25 cellular contexts compared by ENCODE assay signal in genomic region chr6:41162687-41163418, GRCh38. TPM values are rescaled to one million over a fixed set of nuclear protein-coding genes. Genes with fewer than 3 reads are reported as not detected.
A peak's percentile ranks its signal among the peaks of the same experiment; 100 is the strongest.
DNase-seq lines count a peak whose midpoint lies in the region; ATAC-seq and TF ChIP-seq lines count a peak whose summit lies in the region.
"Had no signal": no experiment of that assay in that cellular context is flagged by ENCODE, and none has a peak within 500 bp of the region (broad histone marks: within the 10 kb centered on the region; RNA-seq: fewer than 3 reads in every experiment).

Gene TREM2, minus strand, starts transcription at chr6:41163116. Its CDS starts 34 bp downstream, at chr6:41163082.

- no peaks in the 10 kb centered on the region for H4K20me1 ChIP-seq in GM23338 (replicated peaks; ENCODE audit: insufficient read depth)

- ATAC-seq in lower lobe of right lung (peak; percentile 34 to 53), upper lobe of left lung (ENCODE audit: low FRiP score in 2 of 2) (peak in 1 of 2 donors; percentile 43), GM19328 (IDR thresholded peaks at IDR 0.05; ENCODE audit: unreplicated experiment) (no peak), GM23338 (no peak; the same call in 2 of the 3 replicates)
- ATAC-seq: natural killer cell, Right ventricle myocardium inferior had no signal

- H3K27me3 ChIP-seq in breast epithelium (peaks cover 0 to 4% of the 10 kb centered on the region in 2 donors), lower lobe of right lung (ENCODE audit: low read depth) (peaks cover 7% of the 10 kb centered on the region), upper lobe of left lung (no peaks in the 10 kb centered on the region), GM23338 (ENCODE audit: insufficient read depth) (no peaks in the 10 kb centered on the region)
- H3K27me3 ChIP-seq: vagina had no signal

- intact Hi-C loops in breast epithelium (cut with DNase I; ENCODE audit: low total_unique reads): no loop called here
- intact Hi-C loops in lower lobe of right lung (cut with DNase I): no loop called here

- no peak for TF ChIP-seq CTCF in breast epithelium (IDR thresholded peaks at IDR 0.05)
- TF ChIP-seq CTCF in lower lobe of right lung (IDR thresholded peaks at IDR 0.05): no peak
- no peak for TF ChIP-seq CTCF in upper lobe of left lung (IDR thresholded peaks at IDR 0.05)
- TF ChIP-seq CTCF in GM23338 (conservative IDR thresholded peaks at IDR 0.05; ENCODE audit: low read depth in 2 of 2): no peak

- no peaks in the 10 kb centered on the region; the same call in 2 of the 3 replicates for H3K36me3 Mint-ChIP-seq in GM23338 (ENCODE audit: low read depth)
- H3K36me3 Mint-ChIP-seq: natural killer cell had no signal

- peak; percentile 36 for DNase-seq in activated CD8-positive, alpha-beta memory T cell treated with anti-CD3 and anti-CD28 coated beads, Interleukin-2, amount 50 U/mL, for 48 hours
- no peak for DNase-seq in activated CD8-positive, alpha-beta memory T cell treated with anti-CD3 and anti-CD28 coated beads, Interleukin-2, amount 50 U/mL, for 4 hours
- DNase-seq in breast epithelium (ENCODE audit: low spot score in 2 of 2) (peak in 1 of 2 donors; percentile 25), lower lobe of right lung (no peak), upper lobe of left lung (peak in 1 of 2 donors; percentile 30), NCI-H1694 (lab: John Stamatoyannopoulos, UW) (no peak), GM23338 (ENCODE audit: low spot score) (no peak)
- DNase-seq: activated CD4-positive, alpha-beta memory T cell treated with anti-CD3 and anti-CD28 coated beads, Interleukin-2, amount 10 ng/mL, durations not matched to agents 7 days and 5 days; activated naive CD4-positive, alpha-beta T cell treated with anti-CD3 and anti-CD28 coated beads for 36 hours; activated T-cell treated with anti-CD3 and anti-CD28 coated beads, Interleukin-2, amount 50 U/mL, for 24 hours; DMS 273 treated with DMSO at 0.1 percent for 48 hours; mesenchymal stem cell; natural killer cell; NCI-H1930; NCI-H446 treated with DMSO at 0.1 percent for 48 hours; stimulated activated CD4-positive, alpha-beta T cell treated with anti-CD3 and anti-CD28 coated beads, Interleukin-4, amount 100 ng/mL, for 24 hours had no signal

- TF ChIP-seq POLR2A in breast epithelium (IDR thresholded peaks at IDR 0.05): no peak
- TF ChIP-seq POLR2A in upper lobe of left lung (IDR thresholded peaks at IDR 0.05): no peak

- H3F3A ChIP-seq in GM23338 (replicated peaks; ENCODE audit: low read depth): no peaks in the 10 kb centered on the region

- peaks cover 8% of the 10 kb centered on the region; the same call in 1 of the 2 replicates for H3K9me2 ChIP-seq in GM23338 (ENCODE audit: insufficient read depth)

- H3K79me2 ChIP-seq in GM23338 (replicated peaks; ENCODE audit: insufficient read depth): no peaks in the 10 kb centered on the region

- peaks cover 11% of the 10 kb centered on the region for H3K27me3 Mint-ChIP-seq in GM23338 (ENCODE audit: insufficient read depth, low read depth, poor library complexity)

- H3K9me3 Mint-ChIP-seq in GM23338: no peaks in the 10 kb centered on the region; the same call in 2 of the 3 replicates
- H3K9me3 Mint-ChIP-seq: activated CD4-positive, alpha-beta memory T cell treated with anti-CD3 and anti-CD28 coated beads, Interleukin-2, amount 10 ng/mL, durations not matched to agents 7 days and 5 days; activated naive CD4-positive, alpha-beta T cell treated with anti-CD3 and anti-CD28 coated beads for 36 hours; activated T-cell treated with anti-CD3 and anti-CD28 coated beads, Interleukin-2, amount 50 U/mL, for 24 hours; natural killer cell had no signal

- no peak within 1 kb of the TSS for H3K27ac Mint-ChIP-seq in GM23338
- H3K27ac Mint-ChIP-seq: activated CD4-positive, alpha-beta memory T cell treated with anti-CD3 and anti-CD28 coated beads, Interleukin-2, amount 10 ng/mL, durations not matched to agents 7 days and 5 days; activated naive CD4-positive, alpha-beta T cell treated with anti-CD3 and anti-CD28 coated beads for 36 hours; activated T-cell treated with anti-CD3 and anti-CD28 coated beads, Interleukin-2, amount 50 U/mL, for 24 hours; natural killer cell had no signal

- no peak within 1 kb of the TSS for H3K4me3 Mint-ChIP-seq in GM23338
- H3K4me3 Mint-ChIP-seq: activated CD4-positive, alpha-beta memory T cell treated with anti-CD3 and anti-CD28 coated beads, Interleukin-2, amount 10 ng/mL, durations not matched to agents 7 days and 5 days; activated naive CD4-positive, alpha-beta T cell treated with anti-CD3 and anti-CD28 coated beads for 36 hours; activated T-cell treated with anti-CD3 and anti-CD28 coated beads, Interleukin-2, amount 50 U/mL, for 24 hours; natural killer cell had no signal

- no peak for TF ChIP-seq EP300 in upper lobe of left lung (IDR thresholded peaks at IDR 0.05)

- no peaks in the 10 kb centered on the region for H3K4me1 ChIP-seq in breast epithelium
- peaks cover 17% of the 10 kb centered on the region for H3K4me1 ChIP-seq in lower lobe of right lung
- peaks cover 0 to 6% (median 2%) of the 10 kb centered on the region in 4 donors for H3K4me1 ChIP-seq in upper lobe of left lung
- no peaks in the 10 kb centered on the region for H3K4me1 ChIP-seq in GM23338 (ENCODE audit: insufficient read depth)
- H3K4me1 ChIP-seq: prostate gland, vagina had no signal

- H3K9me3 ChIP-seq in breast epithelium (no peaks in the 10 kb centered on the region), lower lobe of right lung (no peaks in the 10 kb centered on the region), upper lobe of left lung (no peaks in the 10 kb centered on the region)
- H3K9me3 ChIP-seq: prostate gland, vagina had no signal

- H3K27ac ChIP-seq in breast epithelium: no peak within 1 kb of the TSS
- no peak within 1 kb of the TSS for H3K27ac ChIP-seq in lower lobe of right lung
- H3K27ac ChIP-seq in upper lobe of left lung: no peak within 1 kb of the TSS
- H3K27ac ChIP-seq in GM23338 (ENCODE audit: low read depth): no peak within 1 kb of the TSS
- H3K27ac ChIP-seq: C4-2B, prostate gland, vagina, VCaP had no signal

- H3K4me3 ChIP-seq in breast epithelium (peak within 1 kb of the TSS in 1 of 3 donors; percentile 23), lower lobe of right lung (peak within 1 kb of the TSS; percentile 31), upper lobe of left lung (peak within 1 kb of the TSS in 2 of 4 donors; percentile 14 to 31), GM23338 (no peak within 1 kb of the TSS)
- H3K4me3 ChIP-seq: prostate gland, smooth muscle cell, vagina had no signal

- H3K4me1 Mint-ChIP-seq in GM23338: no peaks in the 10 kb centered on the region; the same call in 2 of the 3 replicates
- H3K4me1 Mint-ChIP-seq: activated CD4-positive, alpha-beta memory T cell treated with anti-CD3 and anti-CD28 coated beads, Interleukin-2, amount 10 ng/mL, durations not matched to agents 7 days and 5 days; natural killer cell had no signal

- 63 to 82% methylated on average over 9 to 10 of the region's 10 CpGs for WGBS in upper lobe of left lung, 2 donors

- no peak within 1 kb of the TSS for H2AFZ ChIP-seq in GM23338

- no peak within 1 kb of the TSS for H3K4me2 ChIP-seq in GM23338
- H3K4me2 ChIP-seq: smooth muscle cell had no signal

- H3K36me3 ChIP-seq in breast epithelium: no peaks in the 10 kb centered on the region
- H3K36me3 ChIP-seq in lower lobe of right lung: no peaks in the 10 kb centered on the region
- H3K36me3 ChIP-seq in upper lobe of left lung: no peaks in the 10 kb centered on the region
- H3K36me3 ChIP-seq in GM23338 (ENCODE audit: insufficient read depth): no peaks in the 10 kb centered on the region
- H3K36me3 ChIP-seq: prostate gland, vagina had no signal

TF ChIP-seq in GM23338, 12 proteins besides CTCF, POLR2A, EP300 and RAD21 (continues in another document):
- TF ChIP-seq POLR2AphosphoS5 (IDR thresholded peaks at IDR 0.05; ENCODE audit: low read depth): no peak

RNA-seq across cellular contexts. Expression of gene TREM2, which starts in this region (rescaled TPM):
- 10 to 100 TPM in 2 of 3 donors, 1 to 10 TPM in 1; 7.7 to 31.6 (median 10.5) TPM for total RNA-seq in breast epithelium
- 58.5 TPM for total RNA-seq in lower lobe of right lung
- 10 to 100 TPM in 5 of 6 donors, 1 to 10 TPM in 1; 6.5 to 66.6 (median 41.0) TPM for total RNA-seq in upper lobe of left lung
- total RNA-seq in GM23338 (2014; rRNA removed; shearing (Covaris generic)): not detected in 2 replicates
- polyA plus RNA-seq in GM23338 (2016; fragmentation: Nextera tagmentation; extraction: Ambion mirVana): not detected in 2 replicates
- total RNA-seq: A673; activated CD4-positive, alpha-beta memory T cell treated with anti-CD3 and anti-CD28 coated beads, Interleukin-2, amount 10 ng/mL, durations not matched to agents 7 days and 5 days; activated naive CD4-positive, alpha-beta T cell treated with anti-CD3 and anti-CD28 coated beads for 36 hours; M059J; natural killer cell; smooth muscle cell had no signal
- polyA plus RNA-seq: smooth muscle cell had no signal

Comparison
In these comparisons a context has a peak if more than half of its experiments do, and no peak if none do; other contexts are left out.
1. ATAC-seq: peak in lower lobe of right lung (2 of 2); none in GM19328 (single experiment) and GM23338 (single experiment).